14 cellular contexts compared by ENCODE assay signal in genomic region chr3:151431940-151432339, GRCh38. TPM values are rescaled to one million over a fixed set of nuclear protein-coding genes. Genes with fewer than 3 reads are reported as not detected.
DNase-seq lines count a peak whose midpoint lies in the region; ATAC-seq and TF ChIP-seq lines count a peak whose summit lies in the region.
"Had no signal": no experiment of that assay in that cellular context is flagged by ENCODE, and none has a peak within 500 bp of the region (broad histone marks: within the 10 kb centered on the region; RNA-seq: fewer than 3 reads in every experiment).

No MANE protein-coding gene starts in this region.

- peak; percentile 28 for DNase-seq in NCI-H2107 treated with DMSO at 0.1 percent for 48 hours (lab: John Stamatoyannopoulos, UW; ENCODE audit: unreplicated experiment)
- DNase-seq in NCI-H2107 (lab: John Stamatoyannopoulos, UW) = no peak
- peak; percentile 78 for DNase-seq in RPMI7951 (ENCODE audit: low read depth)
- DNase-seq in esophagus muscularis mucosa (ENCODE audit: extremely low spot score) = peak; percentile 21
- DNase-seq in smooth muscle cell (lab: John Stamatoyannopoulos, UW; ENCODE audit: unreplicated experiment) = no peak
- no peak for DNase-seq in type B pancreatic cell (ENCODE audit: extremely low spot score, unreplicated experiment)
- DNase-seq: 8988T; activated CD8-positive, alpha-beta memory T cell treated with anti-CD3 and anti-CD28 coated beads for 24 hours; activated naive CD8-positive, alpha-beta T cell treated with anti-CD3 and anti-CD28 coated beads for 36 hours; NCI-H1417; testis had no signal

- H3F3A ChIP-seq in smooth muscle cell (ENCODE audit: low read depth) = no peaks in the 10 kb centered on the region

- TF ChIP-seq EP300 in esophagus muscularis mucosa (IDR thresholded peaks at IDR 0.05) = no peak

- H3K27ac ChIP-seq in esophagus muscularis mucosa (replicated peaks in 1 of 4) = no peak overlapping the region
- H3K27ac ChIP-seq in smooth muscle cell (ENCODE audit: low read depth) = peak overlapping the region; percentile 39
- H3K27ac ChIP-seq: testis had no signal

- no peaks in the 10 kb centered on the region for H3K4me1 Mint-ChIP-seq in type B pancreatic cell (ENCODE audit: unreplicated experiment)
- H3K4me1 Mint-ChIP-seq: activated naive CD8-positive, alpha-beta T cell treated with anti-CD3 and anti-CD28 coated beads for 36 hours had no signal

- H3K4me2 ChIP-seq in smooth muscle cell = peak overlapping the region; percentile 14

- H3K27me3 ChIP-seq in esophagus muscularis mucosa = no peaks in the 10 kb centered on the region
- no peaks in the 10 kb centered on the region for H3K27me3 ChIP-seq in smooth muscle cell (ENCODE audit: low read depth)
- H3K27me3 ChIP-seq: testis had no signal

- H3K79me2 ChIP-seq in smooth muscle cell (ENCODE audit: low read depth) = no peaks in the 10 kb centered on the region

- H3K27ac Mint-ChIP-seq in type B pancreatic cell = no peak overlapping the region
- H3K27ac Mint-ChIP-seq: activated naive CD8-positive, alpha-beta T cell treated with anti-CD3 and anti-CD28 coated beads for 36 hours had no signal

- no peak for ATAC-seq in HG03159 (IDR thresholded peaks at IDR 0.05; ENCODE audit: unreplicated experiment)
- no peak for ATAC-seq in activated CD4-positive, CD25-positive, alpha-beta regulatory T cell treated with anti-CD3 and anti-CD28 coated beads, Interleukin-2, amount 50 U/mL, for 24 hours

- H3K9me3 Mint-ChIP-seq in type B pancreatic cell = no peaks in the 10 kb centered on the region
- H3K9me3 Mint-ChIP-seq: activated naive CD8-positive, alpha-beta T cell treated with anti-CD3 and anti-CD28 coated beads for 36 hours had no signal

- H3K27me3 Mint-ChIP-seq in type B pancreatic cell = no peaks in the 10 kb centered on the region
- H3K27me3 Mint-ChIP-seq: activated naive CD8-positive, alpha-beta T cell treated with anti-CD3 and anti-CD28 coated beads for 36 hours had no signal

- peaks cover 4% of the 10 kb centered on the region for H3K36me3 Mint-ChIP-seq in type B pancreatic cell
- H3K36me3 Mint-ChIP-seq: activated naive CD8-positive, alpha-beta T cell treated with anti-CD3 and anti-CD28 coated beads for 36 hours had no signal

- H3K4me3 ChIP-seq in esophagus muscularis mucosa (no peak overlapping the region), smooth muscle cell (no peak overlapping the region)
- H3K4me3 ChIP-seq: testis had no signal

- no peaks in the 10 kb centered on the region for H4K20me1 ChIP-seq in smooth muscle cell (ENCODE audit: low read depth)

- TF ChIP-seq CTCF in esophagus muscularis mucosa (IDR thresholded peaks at IDR 0.05) = no peak
- TF ChIP-seq CTCF in smooth muscle cell (IDR thresholded peaks at IDR 0.05; ENCODE audit: borderline replicate concordance, insufficient read depth, poor library complexity, severe bottlenecking) = no peak
- TF ChIP-seq CTCF in type B pancreatic cell (conservative IDR thresholded peaks at IDR 0.05) = no peak

- H3K36me3 ChIP-seq in esophagus muscularis mucosa = no peaks in the 10 kb centered on the region
- H3K36me3 ChIP-seq in smooth muscle cell (ENCODE audit: low read depth) = no peaks in the 10 kb centered on the region

- 100% methylated on average over 2 of the region's 3 CpGs for WGBS in esophagus muscularis mucosa
- 80% methylated on average over 3 of the region's 3 CpGs for WGBS in smooth muscle cell (ENCODE audit: low lambda C conversion rate)

- no peak overlapping the region for H3K4me3 Mint-ChIP-seq in type B pancreatic cell
- H3K4me3 Mint-ChIP-seq: activated naive CD8-positive, alpha-beta T cell treated with anti-CD3 and anti-CD28 coated beads for 36 hours had no signal

- TF ChIP-seq POLR2A in esophagus muscularis mucosa (IDR thresholded peaks at IDR 0.05; ENCODE audit: low read depth) = no peak

- peaks cover 0 to 11% (median 0%) of the 10 kb centered on the region in 4 donors for H3K4me1 ChIP-seq in esophagus muscularis mucosa
- no peaks in the 10 kb centered on the region for H3K4me1 ChIP-seq in smooth muscle cell (ENCODE audit: low read depth)
- H3K4me1 ChIP-seq: testis had no signal

- no peak overlapping the region for H2AFZ ChIP-seq in smooth muscle cell (ENCODE audit: low read depth)

- no peak overlapping the region for H3K9ac ChIP-seq in smooth muscle cell (ENCODE audit: low read depth)

- no peaks in the 10 kb centered on the region for H3K9me3 ChIP-seq in esophagus muscularis mucosa
- no peaks in the 10 kb centered on the region for H3K9me3 ChIP-seq in smooth muscle cell (replicated peaks; ENCODE audit: low read depth)
- H3K9me3 ChIP-seq: testis had no signal

- intact Hi-C loops in esophagus muscularis mucosa (cut with DNase I) = no loop called here

RNA-seq across cellular contexts. Expression of gene IGSF10, which starts 28.9 kb away (rescaled TPM):
- total RNA-seq in RPMI7951 (2014; rRNA removed; shearing (Covaris generic)) = 0.36 and 0.59 TPM in 2 replicates
- total RNA-seq in esophagus muscularis mucosa (1 to 10 TPM in 3 of 4 donors, under 1 TPM in 1; 0.83 to 4.0 (median 2.8) TPM), smooth muscle cell (0.04 and 1.3 TPM in 2 replicates), type B pancreatic cell (ENCODE audit: low replicate concordance) (6.8 and 10.8 TPM in 2 replicates)
- not detected in 2 replicates for polyA plus RNA-seq in smooth muscle cell
- total RNA-seq: activated naive CD8-positive, alpha-beta T cell treated with anti-CD3 and anti-CD28 coated beads for 36 hours; T-helper 1 cell treated with Interleukin-12 subunit alpha and Interleukin-12 subunit beta and Interleukin-4 antibody, amounts not matched to agents 30 ng/mL and 1 ng/mL, for 36 hours had no signal

RNA-seq across cellular contexts. Expression of gene P2RY12, which starts 47.4 kb away (rescaled TPM):
- not detected in 2 replicates for total RNA-seq in RPMI7951 (2014; rRNA removed; shearing (Covaris generic))
- 1 to 10 TPM; 1.5 to 4.6 (median 2.8) TPM for total RNA-seq in esophagus muscularis mucosa
- total RNA-seq in smooth muscle cell = not detected in 2 replicates
- not detected in 2 replicates for polyA plus RNA-seq in smooth muscle cell
- not detected in 2 replicates for total RNA-seq in type B pancreatic cell (ENCODE audit: low replicate concordance)
- total RNA-seq: activated naive CD8-positive, alpha-beta T cell treated with anti-CD3 and anti-CD28 coated beads for 36 hours; T-helper 1 cell treated with Interleukin-12 subunit alpha and Interleukin-12 subunit beta and Interleukin-4 antibody, amounts not matched to agents 30 ng/mL and 1 ng/mL, for 36 hours; testis had no signal

Comparison
In these comparisons a context has a peak if more than half of its experiments do, and no peak if none do; other contexts are left out.
1. DNase-seq: peak in NCI-H2107 treated with DMSO at 0.1 percent for 48 hours (single experiment), RPMI7951 (single experiment) and esophagus muscularis mucosa (single experiment); none in NCI-H2107 (single experiment), smooth muscle cell (single experiment) and type B pancreatic cell (single experiment).